In genomic region chr22:44366372-44367310, GRCh38 we compare ENCODE assay signal across 17 cellular contexts. TPM values are rescaled to one million over a fixed set of nuclear protein-coding genes. Genes with fewer than 3 reads are reported as not detected.
DNase-seq lines count a peak whose midpoint lies in the region; ATAC-seq and TF ChIP-seq lines count a peak whose summit lies in the region.
"Had no signal": no experiment of that assay in that cellular context is flagged by ENCODE, and none has a peak within 500 bp of the region (broad histone marks: within the 10 kb centered on the region; RNA-seq: fewer than 3 reads in every experiment).

No MANE protein-coding gene starts in this region.

- CTCF ChIA-PET in WTC11 (lab: Charles Lee) = interaction anchor here (0.5 to 1.3 kb wide), 3 partner anchors 257 to 421 kb away, joined by 3 to 4 read pairs (median 3); no protein-coding TSS in a partner anchor

- H3K27me3 Mint-ChIP-seq in WTC11 (ENCODE audit: low read depth) = no peaks in the 10 kb centered on the region

- H3K9me3 ChIP-seq in heart right ventricle (no peaks in the 10 kb centered on the region), ovary (no peaks in the 10 kb centered on the region)
- H3K9me3 ChIP-seq: HAP-1 had no signal

- ATAC-seq in heart right ventricle (peak in 3 of 8 donors; percentile 3 to 47 (median 31)), WTC11 (no peak)

- H3K9me3 Mint-ChIP-seq in WTC11 = no peaks in the 10 kb centered on the region

- DNase-seq in M059J (ENCODE audit: low read depth) = peak; percentile 14
- DNase-seq in SHP77 (lab: John Stamatoyannopoulos, UW) = peak; percentile 37 to 68
- peak in 1 of 2 donors; percentile 34 for DNase-seq in heart right ventricle
- peak in 3 of 5 donors; percentile 29 to 37 (median 30) for DNase-seq in ovary
- DNase-seq in NK-92 (lab: John Stamatoyannopoulos, UW; ENCODE audit: unreplicated experiment) = no peak
- DNase-seq in WTC11 (ENCODE audit: low spot score) = no peak
- DNase-seq in NCI-H2107 (lab: John Stamatoyannopoulos, UW) = no peak
- DNase-seq in putamen (ENCODE audit: low spot score) = no peak
- DNase-seq: COR-L47, EL, KG1, NCI-H1930, retina, substantia nigra had no signal

- H3K4me3 ChIP-seq in heart right ventricle (no peak overlapping the region), ovary (no peak overlapping the region)
- H3K4me3 ChIP-seq: HAP-1 had no signal

- no peak overlapping the region for H3K4me3 Mint-ChIP-seq in WTC11

- H3K36me3 ChIP-seq in heart right ventricle = no peaks in the 10 kb centered on the region
- H3K36me3 ChIP-seq in ovary = no peaks in the 10 kb centered on the region
- H3K36me3 ChIP-seq: HAP-1 had no signal

- peaks cover 11 to 55% (median 35%) of the 10 kb centered on the region in 9 donors for H3K4me1 ChIP-seq in heart right ventricle
- H3K4me1 ChIP-seq in ovary (ENCODE audit: insufficient read depth) = peaks cover 8% of the 10 kb centered on the region
- H3K4me1 ChIP-seq: HAP-1 had no signal

- H3K27ac ChIP-seq in heart right ventricle (peak overlapping the region in 6 of 10 donors; percentile 16 to 64 (median 40)), ovary (no peak overlapping the region)

- POLR2A ChIA-PET in WTC11 (lab: Charles Lee) = no interaction called here

- H3K4me1 Mint-ChIP-seq in WTC11 = no peaks in the 10 kb centered on the region

- H3K27me3 ChIP-seq in heart right ventricle (no peaks in the 10 kb centered on the region), ovary (no peaks in the 10 kb centered on the region)

- H3K27ac Mint-ChIP-seq in WTC11 = no peak overlapping the region

- TF ChIP-seq CTCF in heart right ventricle (IDR thresholded peaks at IDR 0.05) = no peak
- no peak for TF ChIP-seq CTCF in ovary (IDR thresholded peaks at IDR 0.05)
- no peak for TF ChIP-seq CTCF in WTC11 (IDR thresholded peaks at IDR 0.05)

- TF ChIP-seq EP300 in ovary (IDR thresholded peaks at IDR 0.05) = no peak

- intact Hi-C loops in heart right ventricle (cut with DNase I) (loop anchor here in 1 of 10 donors (10.0 kb wide), 1 partner anchor 128 kb away; the partner anchor contains the start of gene RTL6), ovary (cut with DNase I) (no loop called here)

- H3K36me3 Mint-ChIP-seq in WTC11 = no peaks in the 10 kb centered on the region

- 54 to 67% methylated on average over 7 of the region's 7 CpGs for whole genome bisulfite sequencing in heart right ventricle, 2 donors
- WGBS in ovary, 3 donors = 38 to 47% (median 39%) methylated on average over 7 of the region's 7 CpGs

- no peak for TF ChIP-seq POLR2A in ovary (IDR thresholded peaks at IDR 0.05)

TF ChIP-seq in WTC11, 78 proteins besides CTCF, POLR2A, EP300 and RAD21:
- TF ChIP-seq ZBTB43 (CRISPR knock-in tag; IDR thresholded peaks at IDR 0.05) = no peak
- no peak for TF ChIP-seq ZNF423 (CRISPR knock-in tag; IDR thresholded peaks at IDR 0.05)
- TF ChIP-seq FOXP1 (CRISPR knock-in tag; IDR thresholded peaks at IDR 0.05; ENCODE audit: borderline replicate concordance) = no peak
- no peak for TF ChIP-seq ESRRA (CRISPR knock-in tag; IDR thresholded peaks at IDR 0.05; ENCODE audit: borderline replicate concordance)
- TF ChIP-seq KAT7 (CRISPR knock-in tag; IDR thresholded peaks at IDR 0.05; ENCODE audit: borderline replicate concordance) = no peak
- TF ChIP-seq GRHL2 (CRISPR knock-in tag; IDR thresholded peaks at IDR 0.05; ENCODE audit: insufficient replicate concordance, severe bottlenecking) = no peak
- TF ChIP-seq SMAD3 (CRISPR knock-in tag; IDR thresholded peaks at IDR 0.05; ENCODE audit: borderline replicate concordance) = no peak
- TF ChIP-seq NFATC4 (CRISPR knock-in tag; IDR thresholded peaks at IDR 0.05) = no peak
- no peak for TF ChIP-seq NR2C2 (CRISPR knock-in tag; IDR thresholded peaks at IDR 0.05)
- no peak for TF ChIP-seq CREM (CRISPR knock-in tag; IDR thresholded peaks at IDR 0.05)
- TF ChIP-seq ZNF138 (CRISPR knock-in tag; conservative IDR thresholded peaks at IDR 0.05) = no peak
- TF ChIP-seq E2F4 (CRISPR knock-in tag; IDR thresholded peaks at IDR 0.05; ENCODE audit: borderline replicate concordance, low read depth) = no peak
- TF ChIP-seq RORB (CRISPR knock-in tag; IDR thresholded peaks at IDR 0.05) = no peak
- no peak for TF ChIP-seq ZNF416 (CRISPR knock-in tag; IDR thresholded peaks at IDR 0.05)

RNA-seq across cellular contexts. Expression of gene SHISAL1, which starts 53.9 kb away (rescaled TPM):
- 0.07 and 0.32 TPM in 2 replicates for total RNA-seq in M059J (2014; rRNA removed; shearing (Covaris generic))
- total RNA-seq in heart right ventricle (1 to 10 TPM in 4 of 10 donors, under 1 TPM in 6; 0.15 to 1.7 (median 0.78) TPM), ovary (1 to 10 TPM in 4 of 7 donors, under 1 TPM in 3; 0.35 to 4.5 (median 2.0) TPM), WTC11 (2021) (1.8 to 2.7 TPM (median 1.8 TPM) in 3 replicates)
- polyA plus RNA-seq in heart right ventricle (under 1 TPM; 0.37 to 0.43 TPM), ovary (1 to 10 TPM in 1 of 2 donors, under 1 TPM in 1; 0.33 to 4.2 TPM)
- total RNA-seq: activated CD8-positive, alpha-beta memory T cell treated with anti-CD3 and anti-CD28 coated beads for 36 hours; epithelial cell of proximal tubule had no signal

Comparison
In these comparisons a context has a peak if more than half of its experiments do, and no peak if none do; other contexts are left out.
1. DNase-seq: peak in M059J (single experiment), SHP77 (2 of 2) and ovary (3 of 5); none in NK-92 (single experiment), WTC11 (single experiment), NCI-H2107 (single experiment) and putamen (single experiment).
2. H3K27ac ChIP-seq: peak in heart right ventricle (6 of 10); none in ovary (0 of 2).